In genomic region chr5:9953691-9954090, GRCh38 we compare ENCODE assay signal across 21 cellular contexts.
DNase-seq lines count a peak whose midpoint lies in the region.
"Had no signal": no experiment of that assay in that cellular context is flagged by ENCODE, and none has a peak within 500 bp of the region (broad histone marks: within the 10 kb centered on the region; RNA-seq: fewer than 3 reads in every experiment).

No MANE protein-coding gene starts in this region.

- no peak overlapping the region for H2BK5ac ChIP-seq in mesendoderm (ENCODE audit: low read length)

- no peak overlapping the region for H3K4me2 ChIP-seq in mesendoderm (ENCODE audit: low read length)
- H3K4me2 ChIP-seq: A549 had no signal

- H3K4me1 ChIP-seq in mesendoderm (ENCODE audit: control insufficient read depth, low read depth, low read length): peaks cover 4% of the 10 kb centered on the region
- H3K4me1 ChIP-seq: A549, Caco-2, HAP-1 had no signal

- H3K4ac ChIP-seq in mesendoderm (ENCODE audit: low read depth, low read length): no peak overlapping the region

- H3K27ac ChIP-seq in mesendoderm (ENCODE audit: low read depth, low read length): no peak overlapping the region
- H3K27ac ChIP-seq: A549, C4-2B had no signal

- H2BK15ac ChIP-seq in mesendoderm (replicated peaks; ENCODE audit: low read depth): no peak overlapping the region

- no peaks in the 10 kb centered on the region for H3K36me3 ChIP-seq in mesendoderm (ENCODE audit: control insufficient read depth, insufficient read depth, low read length)
- H3K36me3 ChIP-seq: BE2C, HAP-1 had no signal

- H2AK5ac ChIP-seq in mesendoderm (ENCODE audit: low read length): no peak overlapping the region

- no peak overlapping the region for H3K9ac ChIP-seq in mesendoderm (ENCODE audit: low read length)

- no peaks in the 10 kb centered on the region for H3K27me3 ChIP-seq in mesendoderm (ENCODE audit: insufficient read depth, low read length, poor library complexity)
- H3K27me3 ChIP-seq: BE2C had no signal

- no peak overlapping the region for H4K5ac ChIP-seq in mesendoderm (ENCODE audit: low read length)

- no peak overlapping the region for H3K18ac ChIP-seq in mesendoderm (ENCODE audit: low read length)

- no peaks in the 10 kb centered on the region for H3K79me2 ChIP-seq in mesendoderm (ENCODE audit: control insufficient read depth, insufficient read depth, low read length)

- H3K4me3 ChIP-seq in mesendoderm (ENCODE audit: low read length): no peak overlapping the region
- H3K4me3 ChIP-seq: A549, HAP-1 had no signal

- DNase-seq in NCI-H748 (lab: John Stamatoyannopoulos, UW; ENCODE audit: unreplicated experiment): peak; percentile 77
- no peak for DNase-seq in NCI-H748 treated with DMSO at 0.1 percent for 48 hours (lab: John Stamatoyannopoulos, UW)
- peak; percentile 58 for DNase-seq in NCI-H69 (lab: John Stamatoyannopoulos, UW)
- DNase-seq in mesendoderm: peak; percentile 77
- DNase-seq in NCI-H1694 (lab: John Stamatoyannopoulos, UW): no peak
- DNase-seq in stimulated activated CD4-positive, alpha-beta T cell treated with anti-CD3 and anti-CD28 coated beads, Interleukin-2, amount 100 ng/mL, for 48 hours: no peak
- no peak for DNase-seq in kidney tubule cell (ENCODE audit: low spot score)
- DNase-seq: 8988T; ACHN; AML-193; BE2C; Caco-2; CD4-positive, CD25-positive, alpha-beta regulatory T cell; CD8-positive, alpha-beta T cell; DMS153; DND-41; GOT3; HFFc6 had no signal

- H3K23ac ChIP-seq in mesendoderm (ENCODE audit: low read length): no peak overlapping the region

- no peak overlapping the region for H3K56ac ChIP-seq in mesendoderm (ENCODE audit: low read length)

- no peak overlapping the region for H4K8ac ChIP-seq in mesendoderm (ENCODE audit: low read depth, low read length)

- WGBS in mesendoderm (ENCODE audit: extremely low coverage, insufficient coverage, low lambda C conversion rate): no CpG with 5 or more reads among the region's 2 CpGs

- no peaks in the 10 kb centered on the region for H3K79me1 ChIP-seq in mesendoderm (ENCODE audit: low read length)

- no peak overlapping the region for H2BK120ac ChIP-seq in mesendoderm (ENCODE audit: low read depth, low read length)

Comparison
In these comparisons a context has a peak if more than half of its experiments do, and no peak if none do; other contexts are left out.
1. DNase-seq: peak in NCI-H748 (single experiment), NCI-H69 (single experiment) and mesendoderm (single experiment); none in NCI-H748 treated with DMSO at 0.1 percent for 48 hours (single experiment), NCI-H1694 (single experiment), stimulated activated CD4-positive, alpha-beta T cell treated with anti-CD3 and anti-CD28 coated beads, Interleukin-2, amount 100 ng/mL, for 48 hours (0 of 2) and kidney tubule cell (single experiment).